15 cellular contexts compared by ENCODE assay signal in the genomic region with DNA sequence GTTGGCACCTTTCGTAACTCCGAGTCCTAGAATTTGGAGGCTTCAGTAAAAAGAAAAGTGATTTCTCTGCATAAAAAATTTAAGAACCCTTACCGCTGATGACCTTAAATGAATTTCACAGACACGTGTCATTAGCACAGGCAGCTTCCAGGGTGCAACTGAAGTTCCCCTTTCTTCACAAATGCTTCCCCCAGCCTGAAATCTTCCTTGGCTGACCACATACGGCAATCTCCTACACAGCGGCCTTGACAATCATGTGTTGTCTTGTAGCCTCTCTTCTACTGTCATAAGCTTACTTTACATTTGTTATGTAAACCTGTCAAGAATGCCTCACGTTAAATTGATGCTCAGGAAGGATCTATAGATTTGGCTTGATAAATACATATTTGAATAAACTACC.
DNase-seq lines count a peak whose midpoint lies in the region; ATAC-seq and TF ChIP-seq lines count a peak whose summit lies in the region.
"Had no signal": no experiment of that assay in that cellular context is flagged by ENCODE, and none has a peak within 500 bp of the region (broad histone marks: within the 10 kb centered on the region; RNA-seq: fewer than 3 reads in every experiment).

No MANE protein-coding gene starts in this region.

- H4K5ac ChIP-seq in mesendoderm (ENCODE audit: low read length) = no peak overlapping the region

- no peak overlapping the region for H3K4me3 ChIP-seq in lower leg skin (ENCODE audit: low read depth, poor library complexity, severe bottlenecking)
- no peak overlapping the region for H3K4me3 ChIP-seq in mesendoderm (ENCODE audit: low read length)
- H3K4me3 ChIP-seq: esophagus squamous epithelium, SJCRH30 had no signal

- H3K4ac ChIP-seq in mesendoderm (ENCODE audit: low read depth, low read length) = no peak overlapping the region

- H3K36me3 ChIP-seq in mesendoderm (ENCODE audit: control insufficient read depth, insufficient read depth, low read length) = no peaks in the 10 kb centered on the region

- no peak overlapping the region for H3K4me3 Mint-ChIP-seq in activated naive CD4-positive, alpha-beta T cell treated with anti-CD3 and anti-CD28 coated beads for 36 hours
- peak overlapping the region; percentile 33 for H3K4me3 Mint-ChIP-seq in activated naive CD8-positive, alpha-beta T cell treated with anti-CD3 and anti-CD28 coated beads, Interleukin-2, amount 50 U/mL, for 24 hours

- H3K9ac ChIP-seq in mesendoderm (ENCODE audit: low read length) = no peak overlapping the region

- peak overlapping the region; percentile 38 for H3K27ac Mint-ChIP-seq in activated naive CD4-positive, alpha-beta T cell treated with anti-CD3 and anti-CD28 coated beads for 36 hours
- peak overlapping the region; percentile 69 for H3K27ac Mint-ChIP-seq in activated naive CD8-positive, alpha-beta T cell treated with anti-CD3 and anti-CD28 coated beads, Interleukin-2, amount 50 U/mL, for 24 hours

- ATAC-seq in activated naive CD8-positive, alpha-beta T cell treated with anti-CD3 and anti-CD28 coated beads, Interleukin-2, amount 50 U/mL, for 24 hours = no peak
- peak; percentile 31 for ATAC-seq in stimulated activated naive CD8-positive, alpha-beta T cell treated with anti-CD3 and anti-CD28 coated beads, Interleukin-15, Interleukin-2, amounts not matched to agents 100 U/mL and 50 U/mL, for 24 hours
- ATAC-seq: stimulated activated effector memory CD8-positive, alpha-beta T cell treated with anti-CD3 and anti-CD28 coated beads, Interleukin-12 subunit alpha, Interleukin-12 subunit beta, amount 100 ng/mL, for 72 hours had no signal

- peaks cover under 1% of the 10 kb centered on the region for H3K4me1 ChIP-seq in mesendoderm (ENCODE audit: control insufficient read depth, low read depth, low read length)
- H3K4me1 ChIP-seq: esophagus squamous epithelium, SJCRH30 had no signal

- H3K18ac ChIP-seq in mesendoderm (ENCODE audit: low read length) = no peak overlapping the region

- intact Hi-C loops in activated naive CD4-positive, alpha-beta T cell treated with anti-CD3 and anti-CD28 coated beads for 36 hours (cut with micrococcal nuclease) = no loop called here
- intact Hi-C loops in lower leg skin (cut with DNase I; ENCODE audit: low total_unique reads) = no loop called here

- no peak overlapping the region for H3K23ac ChIP-seq in mesendoderm (ENCODE audit: low read length)

- TF ChIP-seq CTCF in lower leg skin (IDR thresholded peaks at IDR 0.05) = no peak

- CTCF ChIA-PET in activated naive CD4-positive, alpha-beta T cell treated with anti-CD3 and anti-CD28 coated beads for 36 hours (lab: Charles Lee) = no interaction called here

- TF ChIP-seq POLR2A in lower leg skin (IDR thresholded peaks at IDR 0.05) = no peak

- no peak overlapping the region for H2BK5ac ChIP-seq in mesendoderm (ENCODE audit: low read length)

- no peaks in the 10 kb centered on the region for H3K27me3 ChIP-seq in mesendoderm (ENCODE audit: insufficient read depth, low read length, poor library complexity)
- H3K27me3 ChIP-seq: esophagus squamous epithelium, SJCRH30 had no signal

- no peak overlapping the region for H3K27ac ChIP-seq in mesendoderm (ENCODE audit: low read depth, low read length)
- H3K27ac ChIP-seq: SJCRH30 had no signal

- H2BK15ac ChIP-seq in mesendoderm (replicated peaks; ENCODE audit: low read depth) = no peak overlapping the region

- H3K79me2 ChIP-seq in mesendoderm (ENCODE audit: control insufficient read depth, insufficient read depth, low read length) = no peaks in the 10 kb centered on the region

- no peak for DNase-seq in activated naive CD4-positive, alpha-beta T cell treated with anti-CD3 and anti-CD28 coated beads for 36 hours
- no peak for DNase-seq in activated naive CD4-positive, alpha-beta T cell (lab: John Stamatoyannopoulos, UW)
- DNase-seq in NOMO-1 (lab: John Stamatoyannopoulos, UW; ENCODE audit: unreplicated experiment in 2 of 2) (peak; percentile 68 to 85), lower leg skin (ENCODE audit: low spot score in 2 of 2) (no peak), mesendoderm (no peak)
- DNase-seq in activated naive CD8-positive, alpha-beta T cell treated with anti-CD3 and anti-CD28 coated beads, Interleukin-2, amount 50 U/mL, for 24 hours = no peak
- no peak for DNase-seq in stimulated activated naive CD8-positive, alpha-beta T cell treated with anti-CD3 and anti-CD28 coated beads, Interleukin-15, Interleukin-2, amounts not matched to agents 100 U/mL and 50 U/mL, for 24 hours
- DNase-seq in NK-92 treated with Interleukin-12 subunit alpha and Interleukin-12 subunit beta, amount 100 ng/mL, for 24 hours (lab: John Stamatoyannopoulos, UW) = no peak
- DNase-seq: activated CD4-positive, alpha-beta T cell treated with anti-CD3 and anti-CD28 coated beads, Interleukin-2, amount 50 U/mL, for 4 hours; esophagus squamous epithelium; HCEC 1CT; midbrain; NCI-H524; SJCRH30 had no signal

- no peaks in the 10 kb centered on the region for H3K27me3 Mint-ChIP-seq in activated naive CD4-positive, alpha-beta T cell treated with anti-CD3 and anti-CD28 coated beads for 36 hours (ENCODE audit: low read depth)
- H3K27me3 Mint-ChIP-seq in activated naive CD8-positive, alpha-beta T cell treated with anti-CD3 and anti-CD28 coated beads, Interleukin-2, amount 50 U/mL, for 24 hours = no peaks in the 10 kb centered on the region

- no peak overlapping the region for H2AK5ac ChIP-seq in mesendoderm (ENCODE audit: low read length)

- H3K4me1 Mint-ChIP-seq in activated naive CD4-positive, alpha-beta T cell treated with anti-CD3 and anti-CD28 coated beads for 36 hours (ENCODE audit: low read depth) = peaks cover 58% of the 10 kb centered on the region
- H3K4me1 Mint-ChIP-seq in activated naive CD8-positive, alpha-beta T cell treated with anti-CD3 and anti-CD28 coated beads, Interleukin-2, amount 50 U/mL, for 24 hours = peaks cover 70% of the 10 kb centered on the region

- H3K36me3 Mint-ChIP-seq in activated naive CD4-positive, alpha-beta T cell treated with anti-CD3 and anti-CD28 coated beads for 36 hours (ENCODE audit: low read depth) = peaks cover 13% of the 10 kb centered on the region
- peaks cover 49% of the 10 kb centered on the region for H3K36me3 Mint-ChIP-seq in activated naive CD8-positive, alpha-beta T cell treated with anti-CD3 and anti-CD28 coated beads, Interleukin-2, amount 50 U/mL, for 24 hours (ENCODE audit: low read depth)

- 86% methylated on average over 7 of the region's 7 CpGs for WGBS in lower leg skin, 2 donors
- WGBS in mesendoderm (ENCODE audit: extremely low coverage, insufficient coverage, low lambda C conversion rate) = no CpG with 5 or more reads among the region's 7 CpGs

- no peak overlapping the region for H4K8ac ChIP-seq in mesendoderm (ENCODE audit: low read depth, low read length)

- H3K79me1 ChIP-seq in mesendoderm (ENCODE audit: low read length) = peaks cover 3% of the 10 kb centered on the region

- no peak overlapping the region for H2BK120ac ChIP-seq in mesendoderm (ENCODE audit: low read depth, low read length)

- H3K56ac ChIP-seq in mesendoderm (ENCODE audit: low read length) = no peak overlapping the region

- peaks cover 1% of the 10 kb centered on the region for H3K9me3 Mint-ChIP-seq in activated naive CD4-positive, alpha-beta T cell treated with anti-CD3 and anti-CD28 coated beads for 36 hours
- H3K9me3 Mint-ChIP-seq in activated naive CD8-positive, alpha-beta T cell treated with anti-CD3 and anti-CD28 coated beads, Interleukin-2, amount 50 U/mL, for 24 hours = peaks cover 4% of the 10 kb centered on the region
- H3K9me3 Mint-ChIP-seq: stimulated activated effector memory CD8-positive, alpha-beta T cell treated with anti-CD3 and anti-CD28 coated beads, Interleukin-12 subunit alpha, Interleukin-12 subunit beta, amount 100 ng/mL, for 72 hours had no signal

- H3K4me2 ChIP-seq in mesendoderm (ENCODE audit: low read length) = no peak overlapping the region

Comparison
In these comparisons a context has a peak if more than half of its experiments do, and no peak if none do; other contexts are left out.
1. DNase-seq: peak in NOMO-1 (2 of 2); none in activated naive CD4-positive, alpha-beta T cell treated with anti-CD3 and anti-CD28 coated beads for 36 hours (single experiment), activated naive CD4-positive, alpha-beta T cell (0 of 4), activated naive CD8-positive, alpha-beta T cell treated with anti-CD3 and anti-CD28 coated beads, Interleukin-2, amount 50 U/mL, for 24 hours (single experiment), stimulated activated naive CD8-positive, alpha-beta T cell treated with anti-CD3 and anti-CD28 coated beads, Interleukin-15, Interleukin-2, amounts not matched to agents 100 U/mL and 50 U/mL, for 24 hours (single experiment), lower leg skin (0 of 2), NK-92 treated with Interleukin-12 subunit alpha and Interleukin-12 subunit beta, amount 100 ng/mL, for 24 hours (single experiment) and mesendoderm (single experiment).